In the genomic region with DNA sequence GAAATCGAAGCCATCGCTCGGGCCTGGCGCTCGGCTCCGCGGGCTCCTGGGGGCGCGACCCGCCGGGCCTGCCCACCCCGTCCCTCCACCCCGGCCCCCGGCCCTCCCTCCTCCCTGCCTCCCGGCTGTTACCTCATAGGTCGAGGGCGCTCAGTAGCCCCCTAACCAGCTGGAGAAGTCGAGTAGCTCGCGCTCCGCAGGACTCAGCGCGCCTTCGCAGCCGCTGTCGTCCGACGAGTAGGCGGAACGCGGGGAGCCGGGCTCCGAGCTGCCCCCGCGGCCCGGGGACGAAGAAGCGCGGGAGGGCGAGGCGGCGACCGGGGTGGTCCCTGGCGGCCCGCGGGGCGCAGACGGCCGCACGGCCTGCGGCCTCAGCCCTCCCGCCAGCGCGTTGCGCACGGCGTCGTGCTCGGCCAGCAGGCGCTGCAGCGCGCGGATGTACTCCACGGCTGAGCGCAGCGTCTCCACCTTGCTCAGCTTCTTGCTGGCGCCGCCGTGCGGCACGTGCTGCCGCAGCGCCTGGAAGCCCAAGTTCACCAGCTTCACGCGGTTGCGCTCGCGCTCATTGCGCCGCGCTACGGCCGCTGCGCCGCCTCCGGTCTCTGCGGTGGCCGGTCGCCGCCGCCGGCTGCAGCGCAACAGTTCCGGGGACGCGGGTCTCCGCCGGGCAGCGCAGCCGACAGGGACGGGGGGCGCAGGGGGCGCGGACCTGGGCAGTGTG, we compare ENCODE assay signal across 1 cellular context.
A peak's percentile ranks its signal among the peaks of the same experiment; 100 is the strongest.
TF ChIP-seq lines count a peak whose summit lies in the region.

No MANE protein-coding gene starts in this region.

TF ChIP-seq in HepG2, 621 proteins besides CTCF, POLR2A, EP300 and RAD21:
- TF ChIP-seq HES4 (CRISPR knock-in tag; IDR thresholded peaks at IDR 0.05; ENCODE audit: borderline replicate concordance): 0 out of 2 replicates have a peak, but pooled peaks have one; percentile 5
- no peak for TF ChIP-seq PTBP1 (IDR thresholded peaks at IDR 0.05; ENCODE audit: low read depth, low read length, poor library complexity, severe bottlenecking)
- 0 out of 2 replicates have a peak, but pooled peaks have one; percentile 2 for TF ChIP-seq HOXA3 (CRISPR knock-in tag; IDR thresholded peaks at IDR 0.05)
- no peak for TF ChIP-seq ZNF430 (CRISPR knock-in tag; IDR thresholded peaks at IDR 0.05)
- TF ChIP-seq ZNF264 (CRISPR knock-in tag; IDR thresholded peaks at IDR 0.05): no peak
- no peak for TF ChIP-seq CBFB (CRISPR knock-in tag; IDR thresholded peaks at IDR 0.05)
